In the genomic region with DNA sequence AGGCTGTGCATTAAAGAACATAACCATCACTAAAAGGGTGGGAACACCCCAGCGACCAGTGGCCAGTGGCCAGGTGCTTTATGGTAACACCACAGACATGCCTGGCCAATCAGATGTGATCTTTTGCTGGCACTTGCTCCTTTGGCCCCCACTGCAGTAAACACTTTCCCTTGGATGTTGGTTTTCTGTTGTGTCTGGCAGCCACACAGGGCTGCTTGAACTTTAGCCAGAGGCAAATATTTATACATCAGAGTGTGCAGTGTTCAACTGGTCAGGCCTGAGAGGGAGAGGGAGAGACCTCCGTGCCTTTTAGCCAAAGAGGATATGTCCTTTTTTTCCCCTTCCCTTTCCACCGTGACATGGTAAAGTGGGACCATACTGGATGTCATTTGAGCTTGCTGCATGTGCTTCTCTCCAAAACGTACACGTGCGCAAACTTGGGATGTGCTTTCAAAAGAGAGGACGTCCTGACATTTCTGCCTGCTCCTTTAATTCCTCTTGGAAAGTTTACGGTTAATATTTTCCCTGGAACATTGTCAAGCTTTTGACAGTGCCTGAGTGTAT, we compare ENCODE assay signal across 1 cellular context.
TF ChIP-seq lines count a peak whose summit lies in the region.

No MANE protein-coding gene starts in this region.

TF ChIP-seq in HepG2, 621 proteins besides CTCF, POLR2A, EP300 and RAD21 (continued from another document and continues in another):
- TF ChIP-seq ZNF614 (CRISPR knock-in tag; IDR thresholded peaks at IDR 0.05; ENCODE audit: borderline replicate concordance) = peak; percentile 55; the same call in 1 of the 2 replicates
- TF ChIP-seq TGIF2 (CRISPR knock-in tag; IDR thresholded peaks at IDR 0.05) = peak; percentile 77; the same call in 1 of the 2 replicates
- TF ChIP-seq, protein P1, sequence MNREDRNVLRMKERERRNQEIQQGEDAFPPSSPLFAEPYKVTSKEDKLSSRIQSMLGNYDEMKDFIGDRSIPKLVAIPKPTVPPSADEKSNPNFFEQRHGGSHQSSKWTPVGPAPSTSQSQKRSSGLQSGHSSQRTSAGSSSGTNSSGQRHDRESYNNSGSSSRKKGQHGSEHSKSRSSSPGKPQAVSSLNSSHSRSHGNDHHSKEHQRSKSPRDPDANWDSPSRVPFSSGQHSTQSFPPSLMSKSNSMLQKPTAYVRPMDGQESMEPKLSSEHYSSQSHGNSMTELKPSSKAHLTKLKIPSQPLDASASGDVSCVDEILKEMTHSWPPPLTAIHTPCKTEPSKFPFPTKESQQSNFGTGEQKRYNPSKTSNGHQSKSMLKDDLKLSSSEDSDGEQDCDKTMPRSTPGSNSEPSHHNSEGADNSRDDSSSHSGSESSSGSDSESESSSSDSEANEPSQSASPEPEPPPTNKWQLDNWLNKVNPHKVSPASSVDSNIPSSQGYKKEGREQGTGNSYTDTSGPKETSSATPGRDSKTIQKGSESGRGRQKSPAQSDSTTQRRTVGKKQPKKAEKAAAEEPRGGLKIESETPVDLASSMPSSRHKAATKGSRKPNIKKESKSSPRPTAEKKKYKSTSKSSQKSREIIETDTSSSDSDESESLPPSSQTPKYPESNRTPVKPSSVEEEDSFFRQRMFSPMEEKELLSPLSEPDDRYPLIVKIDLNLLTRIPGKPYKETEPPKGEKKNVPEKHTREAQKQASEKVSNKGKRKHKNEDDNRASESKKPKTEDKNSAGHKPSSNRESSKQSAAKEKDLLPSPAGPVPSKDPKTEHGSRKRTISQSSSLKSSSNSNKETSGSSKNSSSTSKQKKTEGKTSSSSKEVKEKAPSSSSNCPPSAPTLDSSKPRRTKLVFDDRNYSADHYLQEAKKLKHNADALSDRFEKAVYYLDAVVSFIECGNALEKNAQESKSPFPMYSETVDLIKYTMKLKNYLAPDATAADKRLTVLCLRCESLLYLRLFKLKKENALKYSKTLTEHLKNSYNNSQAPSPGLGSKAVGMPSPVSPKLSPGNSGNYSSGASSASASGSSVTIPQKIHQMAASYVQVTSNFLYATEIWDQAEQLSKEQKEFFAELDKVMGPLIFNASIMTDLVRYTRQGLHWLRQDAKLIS (CRISPR knock-in tag; IDR thresholded peaks at IDR 0.05) = no peak
- no peak for TF ChIP-seq ZNF841 (CRISPR knock-in tag; IDR thresholded peaks at IDR 0.05; ENCODE audit: borderline replicate concordance)
- peak; percentile 79 for TF ChIP-seq RXRA (CRISPR knock-in tag; IDR thresholded peaks at IDR 0.05)
- TF ChIP-seq ZNF646 (CRISPR knock-in tag; IDR thresholded peaks at IDR 0.05) = peak; percentile 38; the same call in 1 of the 2 replicates
- TF ChIP-seq ATAD3A (CRISPR knock-in tag; IDR thresholded peaks at IDR 0.05) = no peak
- peak; percentile 86; the same call in 1 of the 2 replicates for TF ChIP-seq ZNF430 (CRISPR knock-in tag; IDR thresholded peaks at IDR 0.05)
- TF ChIP-seq FLYWCH1 (CRISPR knock-in tag; IDR thresholded peaks at IDR 0.05) = no peak
- no peak for TF ChIP-seq NCOA1 (CRISPR knock-in tag; IDR thresholded peaks at IDR 0.05)
- no peak for TF ChIP-seq ZNF784 (CRISPR knock-in tag; IDR thresholded peaks at IDR 0.05; ENCODE audit: borderline replicate concordance)
- no peak for TF ChIP-seq TEAD2 (CRISPR knock-in tag; IDR thresholded peaks at IDR 0.05)
- TF ChIP-seq THAP7 (CRISPR knock-in tag; IDR thresholded peaks at IDR 0.05) = no peak
- TF ChIP-seq SAP130 (CRISPR knock-in tag; IDR thresholded peaks at IDR 0.05; ENCODE audit: low read depth) = peak; percentile 84
- TF ChIP-seq HDAC2 (CRISPR knock-in tag; IDR thresholded peaks at IDR 0.05) = peak; percentile 90
- no peak for TF ChIP-seq TAF15 (IDR thresholded peaks at IDR 0.05; ENCODE audit: low read depth, low read length, poor library complexity, severe bottlenecking)
- TF ChIP-seq ZNF432 (CRISPR knock-in tag; IDR thresholded peaks at IDR 0.05; ENCODE audit: borderline replicate concordance) = no peak
- TF ChIP-seq ZNF629 (CRISPR knock-in tag; conservative IDR thresholded peaks at IDR 0.05) = 0 out of 2 replicates have a peak, but pooled peaks have one; percentile 42
- 0 out of 2 replicates have a peak, but pooled peaks have one; percentile 71 for TF ChIP-seq ARID3A (IDR thresholded peaks at IDR 0.05; ENCODE audit: low read depth, low read length)
- TF ChIP-seq ZNF180 (CRISPR knock-in tag; IDR thresholded peaks at IDR 0.05; ENCODE audit: borderline replicate concordance, low read depth) = no peak
- TF ChIP-seq ZNF275 (CRISPR knock-in tag; IDR thresholded peaks at IDR 0.05; ENCODE audit: borderline replicate concordance) = no peak
- TF ChIP-seq PAX8 (CRISPR knock-in tag; IDR thresholded peaks at IDR 0.05; ENCODE audit: borderline replicate concordance) = no peak
- TF ChIP-seq JUN (CRISPR knock-in tag; IDR thresholded peaks at IDR 0.05) = peak; percentile 51; the same call in 1 of the 2 replicates
- TF ChIP-seq, protein P2, sequence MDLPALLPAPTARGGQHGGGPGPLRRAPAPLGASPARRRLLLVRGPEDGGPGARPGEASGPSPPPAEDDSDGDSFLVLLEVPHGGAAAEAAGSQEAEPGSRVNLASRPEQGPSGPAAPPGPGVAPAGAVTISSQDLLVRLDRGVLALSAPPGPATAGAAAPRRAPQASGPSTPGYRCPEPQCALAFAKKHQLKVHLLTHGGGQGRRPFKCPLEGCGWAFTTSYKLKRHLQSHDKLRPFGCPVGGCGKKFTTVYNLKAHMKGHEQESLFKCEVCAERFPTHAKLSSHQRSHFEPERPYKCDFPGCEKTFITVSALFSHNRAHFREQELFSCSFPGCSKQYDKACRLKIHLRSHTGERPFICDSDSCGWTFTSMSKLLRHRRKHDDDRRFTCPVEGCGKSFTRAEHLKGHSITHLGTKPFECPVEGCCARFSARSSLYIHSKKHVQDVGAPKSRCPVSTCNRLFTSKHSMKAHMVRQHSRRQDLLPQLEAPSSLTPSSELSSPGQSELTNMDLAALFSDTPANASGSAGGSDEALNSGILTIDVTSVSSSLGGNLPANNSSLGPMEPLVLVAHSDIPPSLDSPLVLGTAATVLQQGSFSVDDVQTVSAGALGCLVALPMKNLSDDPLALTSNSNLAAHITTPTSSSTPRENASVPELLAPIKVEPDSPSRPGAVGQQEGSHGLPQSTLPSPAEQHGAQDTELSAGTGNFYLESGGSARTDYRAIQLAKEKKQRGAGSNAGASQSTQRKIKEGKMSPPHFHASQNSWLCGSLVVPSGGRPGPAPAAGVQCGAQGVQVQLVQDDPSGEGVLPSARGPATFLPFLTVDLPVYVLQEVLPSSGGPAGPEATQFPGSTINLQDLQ (CRISPR knock-in tag; IDR thresholded peaks at IDR 0.05) = no peak
- TF ChIP-seq ZNF451 (CRISPR knock-in tag; IDR thresholded peaks at IDR 0.05) = no peak
- TF ChIP-seq JUND (CRISPR knock-in tag; IDR thresholded peaks at IDR 0.05) = no peak
- TF ChIP-seq, protein P3, sequence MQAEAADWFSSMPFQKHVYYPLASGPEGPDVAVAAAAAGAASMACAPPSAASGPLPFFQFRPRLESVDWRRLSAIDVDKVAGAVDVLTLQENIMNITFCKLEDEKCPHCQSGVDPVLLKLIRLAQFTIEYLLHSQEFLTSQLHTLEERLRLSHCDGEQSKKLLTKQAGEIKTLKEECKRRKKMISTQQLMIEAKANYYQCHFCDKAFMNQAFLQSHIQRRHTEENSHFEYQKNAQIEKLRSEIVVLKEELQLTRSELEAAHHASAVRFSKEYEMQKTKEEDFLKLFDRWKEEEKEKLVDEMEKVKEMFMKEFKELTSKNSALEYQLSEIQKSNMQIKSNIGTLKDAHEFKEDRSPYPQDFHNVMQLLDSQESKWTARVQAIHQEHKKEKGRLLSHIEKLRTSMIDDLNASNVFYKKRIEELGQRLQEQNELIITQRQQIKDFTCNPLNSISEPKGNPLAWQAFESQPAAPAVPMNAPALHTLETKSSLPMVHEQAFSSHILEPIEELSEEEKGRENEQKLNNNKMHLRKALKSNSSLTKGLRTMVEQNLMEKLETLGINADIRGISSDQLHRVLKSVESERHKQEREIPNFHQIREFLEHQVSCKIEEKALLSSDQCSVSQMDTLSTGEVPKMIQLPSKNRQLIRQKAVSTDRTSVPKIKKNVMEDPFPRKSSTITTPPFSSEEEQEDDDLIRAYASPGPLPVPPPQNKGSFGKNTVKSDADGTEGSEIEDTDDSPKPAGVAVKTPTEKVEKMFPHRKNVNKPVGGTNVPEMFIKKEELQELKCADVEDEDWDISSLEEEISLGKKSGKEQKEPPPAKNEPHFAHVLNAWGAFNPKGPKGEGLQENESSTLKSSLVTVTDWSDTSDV (CRISPR knock-in tag; IDR thresholded peaks at IDR 0.05) = no peak
- TF ChIP-seq LCORL (IDR thresholded peaks at IDR 0.05) = no peak
- TF ChIP-seq LCORL (CRISPR knock-in tag; IDR thresholded peaks at IDR 0.05) = peak; percentile 55; the same call in 1 of the 2 replicates
- TF ChIP-seq, protein P4, sequence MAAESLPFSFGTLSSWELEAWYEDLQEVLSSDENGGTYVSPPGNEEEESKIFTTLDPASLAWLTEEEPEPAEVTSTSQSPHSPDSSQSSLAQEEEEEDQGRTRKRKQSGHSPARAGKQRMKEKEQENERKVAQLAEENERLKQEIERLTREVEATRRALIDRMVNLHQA (CRISPR knock-in tag; IDR thresholded peaks at IDR 0.05) = no peak
